In the genomic region with DNA sequence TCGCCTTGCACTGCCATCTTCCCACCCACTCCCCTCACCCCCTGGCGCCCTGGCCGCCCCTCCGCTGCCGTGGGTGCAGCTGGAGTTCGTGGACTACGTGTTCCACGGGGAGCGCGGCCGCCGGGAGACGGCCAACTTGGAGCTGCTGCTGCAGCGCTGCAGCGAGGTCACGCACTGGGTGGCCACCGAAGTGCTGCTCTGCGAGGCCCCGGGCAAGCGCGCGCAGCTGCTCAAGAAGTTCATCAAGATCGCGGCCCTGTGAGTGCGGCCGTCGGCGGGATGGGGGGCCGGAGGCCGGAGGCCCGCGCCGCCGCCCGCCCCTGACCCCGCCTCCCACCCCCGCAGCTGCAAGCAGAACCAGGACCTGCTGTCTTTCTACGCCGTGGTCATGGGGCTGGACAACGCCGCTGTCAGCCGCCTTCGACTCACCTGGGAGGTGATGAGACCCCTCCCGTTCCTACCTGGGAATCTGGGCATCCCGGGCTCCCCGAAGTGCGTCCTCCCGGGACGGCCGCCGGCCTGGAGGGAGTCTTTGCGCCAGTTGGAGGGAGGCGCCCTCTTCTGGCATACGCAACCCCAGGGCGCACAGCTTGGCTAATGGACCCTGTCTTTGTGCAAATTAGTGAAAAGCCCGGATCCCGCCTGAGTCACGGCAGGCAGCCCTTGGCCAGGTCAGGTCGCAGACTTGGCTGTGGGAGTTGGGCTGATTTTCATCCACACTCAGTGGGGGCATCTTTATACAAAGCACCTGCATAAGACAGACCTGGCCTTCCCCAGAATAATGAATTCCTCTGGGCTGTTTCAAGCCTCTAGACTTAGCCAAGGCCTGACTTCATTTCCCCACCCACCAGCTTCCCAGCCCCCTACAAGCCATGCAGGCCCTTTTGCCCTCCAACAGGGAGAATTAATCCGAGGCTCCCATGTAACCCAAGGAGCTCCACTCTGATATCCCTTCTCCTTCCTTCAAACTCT, we compare ENCODE assay signal across 8 cellular contexts. TPM values are rescaled to one million over a fixed set of nuclear protein-coding genes. Genes with fewer than 3 reads are reported as not detected.
A peak's percentile ranks its signal among the peaks of the same experiment; 100 is the strongest.
DNase-seq lines count a peak whose midpoint lies in the region; ATAC-seq, FAIRE-seq and TF ChIP-seq lines count a peak whose summit lies in the region.

No MANE protein-coding gene starts in this region.

- H3K9me3 Mint-ChIP-seq in glutamatergic neuron (ENCODE audit: unreplicated experiment), result peaks cover 3% of the 10 kb centered on the region

- TF ChIP-seq RAD21 in A549 (conservative IDR thresholded peaks at IDR 0.05 in 1 of 2, IDR thresholded peaks at IDR 0.05 in 1 of 2), result peak; percentile 74 to 77

- H3K27ac Mint-ChIP-seq in glutamatergic neuron (ENCODE audit: unreplicated experiment), result peak overlapping the region; percentile 38

- H3K27me3 Mint-ChIP-seq in glutamatergic neuron (ENCODE audit: unreplicated experiment), result peaks cover 10% of the 10 kb centered on the region

- DNase-seq in A549 (ENCODE audit: low read depth in 1 of 2, low spot score in 1 of 2) (peak; percentile 86 to 96), SHP77 (lab: John Stamatoyannopoulos, UW) (peak; percentile 48 to 75), glutamatergic neuron (peak; percentile 77), osteoblast (ENCODE audit: insufficient read length, low spot score, missing footprints) (peak; percentile 97), testis (peak; percentile 85)
- peak; percentile 65 for DNase-seq in activated naive CD4-positive, alpha-beta T cell treated with anti-CD3 and anti-CD28 coated beads, Interleukin-2, amount 50 U/mL, for 16 hours

- no peaks in the 10 kb centered on the region for H3K79me2 ChIP-seq in osteoblast (ENCODE audit: insufficient read depth, low read length)

- TF ChIP-seq POLR2A in A549 (IDR thresholded peaks at IDR 0.05; ENCODE audit: low read length), result no peak; the same call in 1 of the 2 replicates
- no peak for TF ChIP-seq POLR2A in testis (IDR thresholded peaks at IDR 0.05)

- H2AFZ ChIP-seq in osteoblast (ENCODE audit: low read length), result peak overlapping the region; percentile 92

- peak; percentile 68 for FAIRE-seq in A549 (lab: Jason Lieb, UNC)

- peaks cover 4% of the 10 kb centered on the region for H3K36me3 Mint-ChIP-seq in glutamatergic neuron (ENCODE audit: unreplicated experiment)

- peak; percentile 95 for TF ChIP-seq CTCF in A549 (IDR thresholded peaks at IDR 0.05)
- TF ChIP-seq CTCF in glutamatergic neuron (IDR thresholded peaks at IDR 0.05; ENCODE audit: partially characterized antibody, unreplicated experiment), result peak; percentile 4
- peak; percentile 72 for TF ChIP-seq CTCF in osteoblast (IDR thresholded peaks at IDR 0.05; ENCODE audit: extremely low read depth, low read depth, low read length)
- peak; percentile 36 to 45 (median 45) for TF ChIP-seq CTCF in testis (IDR thresholded peaks at IDR 0.05)

- H3K4me3 ChIP-seq in A549, result peak overlapping the region; percentile 47
- H3K4me3 ChIP-seq in osteoblast (ENCODE audit: insufficient read depth, low read length), result peak overlapping the region; percentile 78
- peak overlapping the region; percentile 43 to 64 for H3K4me3 ChIP-seq in testis

- peaks cover 17% of the 10 kb centered on the region for H3K4me1 ChIP-seq in A549
- H3K4me1 ChIP-seq in osteoblast (ENCODE audit: insufficient read depth, low read length), result peaks cover 10% of the 10 kb centered on the region
- peaks cover 20% of the 10 kb centered on the region for H3K4me1 ChIP-seq in testis

- H3K27me3 ChIP-seq in osteoblast (ENCODE audit: insufficient read depth, low read length) (no peaks in the 10 kb centered on the region), testis (no peaks in the 10 kb centered on the region)

- peak overlapping the region; percentile 86 for H3K4me3 Mint-ChIP-seq in glutamatergic neuron (ENCODE audit: unreplicated experiment)

- intact Hi-C loops in testis (cut with DNase I; ENCODE audit: low total_unique reads), result no loop called here

- WGBS in A549 (ENCODE audit: missing lambda C conversion rate), result 8% methylated on average over 22 of the region's 60 CpGs
- 1% methylated on average over 47 to 52 of the region's 60 CpGs for WGBS in testis, 2 donors

- H3K36me3 ChIP-seq in osteoblast (ENCODE audit: insufficient read depth, low read length) (peaks cover 5% of the 10 kb centered on the region), testis (ENCODE audit: low read depth, missing control alignments) (no peaks in the 10 kb centered on the region)

- H3K27ac ChIP-seq in A549 (peak overlapping the region; percentile 50 to 70), osteoblast (ENCODE audit: low read depth, low read length) (peak overlapping the region; percentile 15), testis (peak overlapping the region in 1 of 2 donors; percentile 72)

- TF ChIP-seq EP300 in A549 (IDR thresholded peaks at IDR 0.05), result no peak

- peak; percentile 83 to 91 for ATAC-seq in A549
- ATAC-seq in GM18511 (IDR thresholded peaks at IDR 0.05; ENCODE audit: unreplicated experiment), result peak; percentile 81
- ATAC-seq in HG03460 (IDR thresholded peaks at IDR 0.05; ENCODE audit: unreplicated experiment), result peak; percentile 67

- peaks cover 13% of the 10 kb centered on the region for H3K4me1 Mint-ChIP-seq in glutamatergic neuron (ENCODE audit: low read depth, unreplicated experiment)

- POLR2A ChIA-PET in A549 (lab: Yijun Ruan, JAX), result interaction anchor here (0.6 to 1.8 kb wide), 10 partner anchors 12 to 211 kb away, joined by 3 to 12 read pairs (median 4); partner anchors contain the start of genes CASC3, MED24, NR1D1 and PSMD3

- H3K4me2 ChIP-seq in A549 (peak overlapping the region; percentile 84), osteoblast (ENCODE audit: insufficient read depth, low read length) (peak overlapping the region; percentile 82)

- H3K9me3 ChIP-seq in A549 (no peaks in the 10 kb centered on the region), osteoblast (ENCODE audit: low read depth, low read length) (no peaks in the 10 kb centered on the region), testis (no peaks in the 10 kb centered on the region)

- no peaks in the 10 kb centered on the region for H4K20me1 ChIP-seq in osteoblast (ENCODE audit: insufficient read depth, low read length)

- CTCF ChIA-PET in A549 (lab: Yijun Ruan, JAX), result interaction anchor here (0.5 to 10.7 kb wide), 47 partner anchors 13 to 989 kb away, joined by 3 to 195 read pairs (median 5); partner anchors contain the start of genes CASC3, CSF3, PSMD3 and RAPGEFL1

TF ChIP-seq in A549, 52 proteins besides CTCF, POLR2A, EP300 and RAD21 (continues in another document):
- TF ChIP-seq HOXA7 (CRISPR knock-in tag; IDR thresholded peaks at IDR 0.05) (no peak), KDM1A (IDR thresholded peaks at IDR 0.05; ENCODE audit: low read depth) (no peak), ZC3H11A (IDR thresholded peaks at IDR 0.05) (no peak), JUN (IDR thresholded peaks at IDR 0.05) (no peak), SMC3 (IDR thresholded peaks at IDR 0.05) (peak; percentile 87), CEBPB (IDR thresholded peaks at IDR 0.05) (no peak), HDAC2 (IDR thresholded peaks at IDR 0.05) (no peak), CHD4 (IDR thresholded peaks at IDR 0.05; ENCODE audit: borderline replicate concordance) (no peak), BHLHE40 (IDR thresholded peaks at IDR 0.05; ENCODE audit: low read depth, low read length) (no peak), HOXB13 (CRISPR knock-in tag; IDR thresholded peaks at IDR 0.05; ENCODE audit: low read depth) (no peak)
- TF ChIP-seq, protein P1, sequence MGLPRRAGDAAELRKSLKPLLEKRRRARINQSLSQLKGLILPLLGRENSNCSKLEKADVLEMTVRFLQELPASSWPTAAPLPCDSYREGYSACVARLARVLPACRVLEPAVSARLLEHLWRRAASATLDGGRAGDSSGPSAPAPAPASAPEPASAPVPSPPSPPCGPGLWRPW (IDR thresholded peaks at IDR 0.05), result no peak
- TF ChIP-seq, protein P2, sequence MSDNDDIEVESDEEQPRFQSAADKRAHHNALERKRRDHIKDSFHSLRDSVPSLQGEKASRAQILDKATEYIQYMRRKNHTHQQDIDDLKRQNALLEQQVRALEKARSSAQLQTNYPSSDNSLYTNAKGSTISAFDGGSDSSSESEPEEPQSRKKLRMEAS (IDR thresholded peaks at IDR 0.05), result peak; percentile 54; the same call in 1 of the 2 replicates

RNA-seq across cellular contexts. Expression of gene RAPGEFL1, which starts 14.3 kb away (rescaled TPM):
- polyA plus RNA-seq in A549 (2011; rRNA removed) (3.7 and 4.1 TPM in 2 replicates), A549 (2017; fragmentation: RNase III; extraction: RNeasy Plus Mini Kit Qiagen cat#74134 plus additional on column Dnase treatment) (4.7 to 4.8 TPM (median 4.8 TPM) in 3 replicates), testis (ENCODE audit: insufficient read depth, low read depth, low replicate concordance) (13.6 TPM)
- polyA plus RNA-seq in A549 (2012; cell fraction: cytosol; rRNA removed), result 4.6 and 5.6 TPM in 2 replicates
- polyA plus RNA-seq in A549 (2012; cell fraction: nucleus; rRNA removed), result 43.7 and 49.2 TPM in 2 replicates
- 5.9 and 6.8 TPM in 2 replicates for polyA minus RNA-seq in A549 (2011; rRNA and poly(A)+ RNA removed)
- total RNA-seq in glutamatergic neuron (ENCODE audit: unreplicated experiment) (25.3 TPM), osteoblast (1.4 and 2.1 TPM in 2 replicates), testis (10 to 100 TPM; 22.3 to 23.9 TPM)

RNA-seq across cellular contexts. Expression of gene WIPF2, which starts 27.6 kb away (rescaled TPM):
- polyA plus RNA-seq in A549 (2011; rRNA removed) (13.8 and 15.3 TPM in 2 replicates), A549 (2017; fragmentation: RNase III; extraction: RNeasy Plus Mini Kit Qiagen cat#74134 plus additional on column Dnase treatment) (19.3 to 21.5 TPM (median 20.8 TPM) in 3 replicates), testis (ENCODE audit: insufficient read depth, low read depth, low replicate concordance) (21.1 TPM)
- 7.9 and 10.4 TPM in 2 replicates for polyA plus RNA-seq in A549 (2012; cell fraction: cytosol; rRNA removed)
- polyA plus RNA-seq in A549 (2012; cell fraction: nucleus; rRNA removed), result 8.6 and 10.5 TPM in 2 replicates
- 11.0 and 16.4 TPM in 2 replicates for polyA minus RNA-seq in A549 (2011; rRNA and poly(A)+ RNA removed)
- total RNA-seq in glutamatergic neuron (ENCODE audit: unreplicated experiment) (25.4 TPM), osteoblast (8.0 and 8.5 TPM in 2 replicates), testis (10 to 100 TPM; 16.4 to 20.1 TPM)

RNA-seq across cellular contexts. Expression of gene CASC3, which starts 51.2 kb away (rescaled TPM):
- polyA plus RNA-seq in A549 (2011; rRNA removed) (62.8 and 67.9 TPM in 2 replicates), A549 (2017; fragmentation: RNase III; extraction: RNeasy Plus Mini Kit Qiagen cat#74134 plus additional on column Dnase treatment) (44.5 to 48.2 TPM (median 45.5 TPM) in 3 replicates), testis (ENCODE audit: insufficient read depth, low read depth, low replicate concordance) (143 TPM)
- 30.9 and 36.2 TPM in 2 replicates for polyA plus RNA-seq in A549 (2012; cell fraction: cytosol; rRNA removed)
- 79.2 and 100 TPM in 2 replicates for polyA plus RNA-seq in A549 (2012; cell fraction: nucleus; rRNA removed)
- 51.1 and 56.5 TPM in 2 replicates for polyA minus RNA-seq in A549 (2011; rRNA and poly(A)+ RNA removed)
- total RNA-seq in glutamatergic neuron (ENCODE audit: unreplicated experiment) (145 TPM), osteoblast (40.7 and 45.2 TPM in 2 replicates), testis (100 to 1,000 TPM; 123 to 132 TPM)

Comparison
In these comparisons a context has a peak if more than half of its experiments do, and no peak if none do; other contexts are left out.
1. CTCF ChIP-seq: peak in every context shown above with its lines; median percentile 95 in A549; 72 in osteoblast; 45 in testis; 4 in glutamatergic neuron.